ENCODE assay signal across 22 cellular contexts in the genomic region with DNA sequence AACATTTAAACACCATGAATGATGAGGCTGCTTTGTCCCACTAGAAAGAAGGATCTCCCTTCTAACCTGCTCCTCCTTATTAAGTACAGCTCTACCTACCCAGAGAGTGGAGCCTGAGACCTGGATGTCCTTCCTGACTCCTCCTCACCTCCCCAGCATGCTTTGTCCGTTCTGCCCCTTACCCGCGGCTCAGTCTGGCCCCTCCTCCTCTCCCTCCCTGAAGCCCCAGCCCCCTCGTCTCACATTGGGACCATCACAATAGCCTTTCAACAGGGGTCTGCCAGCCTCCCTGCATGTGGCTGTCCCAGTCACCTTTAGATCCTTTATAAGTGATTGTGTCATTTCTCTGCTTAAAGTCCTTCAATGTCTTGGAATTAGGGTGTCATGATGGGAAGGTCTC.
"Had no signal": no experiment of that assay in that cellular context is flagged by ENCODE, and none has a peak within 500 bp of the region (broad histone marks: within the 10 kb centered on the region; RNA-seq: fewer than 3 reads in every experiment).

No MANE protein-coding gene starts in this region.

- H3K27me3 ChIP-seq: body of pancreas, MG63 had no signal

- H3K4me1 Mint-ChIP-seq: activated CD4-positive, alpha-beta T cell treated with anti-CD3 and anti-CD28 coated beads for 36 hours; activated naive CD4-positive, alpha-beta T cell treated with anti-CD3 and anti-CD28 coated beads, Interleukin-2, amount 50 U/mL, for 24 hours had no signal

- H3K4me1 ChIP-seq: body of pancreas had no signal

- H3K9me3 Mint-ChIP-seq: activated naive CD4-positive, alpha-beta T cell treated with anti-CD3 and anti-CD28 coated beads, Interleukin-2, amount 50 U/mL, for 24 hours; activated T-helper 1 cell treated with anti-CD3 and anti-CD28 coated beads, Interleukin-12 subunit alpha, Interleukin-12 subunit beta, Interleukin-2, Interleukin-4 antibody, amounts not matched to agents 30 ng/mL and 10 ng/mL and 1 ng/mL, durations not matched to agents 14 hours and 24 hours and 36 hours; T-helper 1 cell treated with Interleukin-12 subunit alpha and Interleukin-12 subunit beta and Interleukin-4 antibody, amounts not matched to agents 30 μg/mL and 1 μg/mL, for 36 hours had no signal

- H3K4me3 ChIP-seq: body of pancreas, MG63 had no signal

- H3K36me3 ChIP-seq: MG63 had no signal

- H3K4me3 Mint-ChIP-seq: activated CD4-positive, alpha-beta T cell treated with anti-CD3 and anti-CD28 coated beads for 36 hours; activated CD8-positive, alpha-beta T cell treated with anti-CD3 and anti-CD28 coated beads, Interleukin-2, amount 10 ng/mL, durations not matched to agents 7 days and 5 days; activated naive CD4-positive, alpha-beta T cell treated with anti-CD3 and anti-CD28 coated beads, Interleukin-2, amount 50 U/mL, for 24 hours; activated T-helper 1 cell treated with anti-CD3 and anti-CD28 coated beads, Interleukin-12 subunit alpha, Interleukin-12 subunit beta, Interleukin-2, Interleukin-4 antibody, amounts not matched to agents 30 ng/mL and 10 ng/mL and 1 ng/mL, durations not matched to agents 14 hours and 24 hours and 36 hours; T-helper 1 cell treated with Interleukin-12 subunit alpha and Interleukin-12 subunit beta and Interleukin-4 antibody, amounts not matched to agents 30 μg/mL and 1 μg/mL, for 36 hours had no signal

- H3K27ac ChIP-seq: body of pancreas had no signal

- DNase-seq: activated CD4-positive, alpha-beta T cell treated with anti-CD3 and anti-CD28 coated beads for 36 hours; activated CD4-positive, alpha-beta T cell treated with anti-CD3 and anti-CD28 coated beads, Interleukin-2, amount 50 U/mL, for 4 hours; activated CD8-positive, alpha-beta memory T cell treated with anti-CD3 and anti-CD28 coated beads, Interleukin-2, amount 50 U/mL, for 48 hours; activated CD8-positive, alpha-beta T cell treated with anti-CD3 and anti-CD28 coated beads, Interleukin-2, amount 10 ng/mL, durations not matched to agents 7 days and 5 days; activated effector memory CD4-positive, alpha-beta T cell treated with Interleukin-2 at 50 U/mL for 16 hours; activated naive CD4-positive, alpha-beta T cell; activated T-cell treated with anti-CD3 and anti-CD28 coated beads, Interleukin-2, amount 50 U/mL, for 1 hour; aorta; body of pancreas; MG63; MV-4-11; NCI-H1092 treated with DMSO at 0.1 percent for 48 hours; NCI-H1436; NCI-H1694 treated with DMSO at 0.1 percent for 48 hours; NCI-H2029 treated with DMSO at 0.1 percent for 48 hours; NCI-H510A treated with DMSO at 0.1 percent for 48 hours; PC-3; SHP77 treated with DMSO at 0.1 percent for 48 hours; T1000 had no signal

- H3K27ac Mint-ChIP-seq: activated CD4-positive, alpha-beta T cell treated with anti-CD3 and anti-CD28 coated beads for 36 hours; activated CD8-positive, alpha-beta T cell treated with anti-CD3 and anti-CD28 coated beads, Interleukin-2, amount 10 ng/mL, durations not matched to agents 7 days and 5 days; activated naive CD4-positive, alpha-beta T cell treated with anti-CD3 and anti-CD28 coated beads, Interleukin-2, amount 50 U/mL, for 24 hours; activated T-helper 1 cell treated with anti-CD3 and anti-CD28 coated beads, Interleukin-12 subunit alpha, Interleukin-12 subunit beta, Interleukin-2, Interleukin-4 antibody, amounts not matched to agents 30 ng/mL and 10 ng/mL and 1 ng/mL, durations not matched to agents 14 hours and 24 hours and 36 hours; T-helper 1 cell treated with Interleukin-12 subunit alpha and Interleukin-12 subunit beta and Interleukin-4 antibody, amounts not matched to agents 30 μg/mL and 1 μg/mL, for 36 hours had no signal

- H3K9me3 ChIP-seq: body of pancreas, MG63 had no signal

- H3K27me3 Mint-ChIP-seq: activated CD4-positive, alpha-beta T cell treated with anti-CD3 and anti-CD28 coated beads for 36 hours; activated naive CD4-positive, alpha-beta T cell treated with anti-CD3 and anti-CD28 coated beads, Interleukin-2, amount 50 U/mL, for 24 hours had no signal
